ENCODE assay signal across 9 cellular contexts in the genomic region with DNA sequence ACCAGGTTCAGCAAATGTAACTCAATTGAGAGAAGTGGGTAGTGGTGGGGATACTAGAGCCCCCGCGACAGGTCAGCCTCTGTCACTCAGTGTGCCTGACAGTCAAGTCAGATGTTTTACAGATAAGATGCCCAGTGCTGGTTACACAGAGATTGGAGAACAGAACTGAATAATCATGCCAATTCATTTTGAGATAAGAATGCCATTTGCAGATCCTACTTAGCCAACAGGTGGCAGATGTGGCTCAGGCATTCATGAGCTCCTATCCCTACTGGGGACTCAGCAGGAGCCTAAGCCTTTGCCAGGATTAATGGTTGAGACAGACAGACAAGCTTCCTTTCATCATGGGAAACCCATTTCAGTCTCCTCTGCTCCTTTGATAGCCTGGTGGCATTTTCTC.
DNase-seq lines count a peak whose midpoint lies in the region; ATAC-seq and TF ChIP-seq lines count a peak whose summit lies in the region.
"Had no signal": no experiment of that assay in that cellular context is flagged by ENCODE, and none has a peak within 500 bp of the region (broad histone marks: within the 10 kb centered on the region; RNA-seq: fewer than 3 reads in every experiment).

No MANE protein-coding gene starts in this region.

- H3K4me2 ChIP-seq in hepatocyte, result no peak overlapping the region

- peak; percentile 74 for TF ChIP-seq RAD21 in Ishikawa (IDR thresholded peaks at IDR 0.05; ENCODE audit: low read depth)

- no peaks in the 10 kb centered on the region for H3K27me3 ChIP-seq in hepatocyte
- H3K27me3 ChIP-seq: suprapubic skin had no signal

- no peak overlapping the region for H3K4me3 ChIP-seq in hepatocyte
- H3K4me3 ChIP-seq: suprapubic skin had no signal

- TF ChIP-seq CTCF in hepatocyte (IDR thresholded peaks at IDR 0.05; ENCODE audit: poor library complexity), result peak; percentile 20

- no peak for ATAC-seq in stimulated activated naive CD8-positive, alpha-beta T cell treated with anti-CD3 and anti-CD28 coated beads, Interleukin-15, Interleukin-2, amounts not matched to agents 100 U/mL and 50 U/mL, for 24 hours
- no peak for ATAC-seq in HG03097 (IDR thresholded peaks at IDR 0.05; ENCODE audit: low FRiP score, unreplicated experiment)

- H3K9me2 ChIP-seq in hepatocyte (replicated peaks; ENCODE audit: insufficient read depth), result no peaks in the 10 kb centered on the region

- H3K4me1 ChIP-seq in hepatocyte (ENCODE audit: insufficient read depth), result no peaks in the 10 kb centered on the region
- H3K4me1 ChIP-seq: suprapubic skin had no signal

- DNase-seq in COR-L47 (lab: John Stamatoyannopoulos, UW) (peak; percentile 64), SW480 (ENCODE audit: low spot score) (peak; percentile 49), hepatocyte (ENCODE audit: low spot score) (peak; percentile 23), Ammon's horn (ENCODE audit: low spot score) (no peak), SKM-1 treated with dmso at 0.1 percent for 144 hours (lab: John Stamatoyannopoulos, UW; ENCODE audit: unreplicated experiment) (no peak)
- no peak for DNase-seq in stimulated activated naive CD8-positive, alpha-beta T cell treated with anti-CD3 and anti-CD28 coated beads, Interleukin-15, Interleukin-2, amounts not matched to agents 100 U/mL and 50 U/mL, for 24 hours

- no peaks in the 10 kb centered on the region for H3K9me3 ChIP-seq in hepatocyte (ENCODE audit: low read depth)
- H3K9me3 ChIP-seq: suprapubic skin had no signal

- TF ChIP-seq EP300 in Ishikawa (IDR thresholded peaks at IDR 0.05; ENCODE audit: borderline replicate concordance), result no peak

- 40% methylated on average over 2 of the region's 2 CpGs for WGBS in hepatocyte (ENCODE audit: low lambda C conversion rate, missing lambda C conversion rate)

- no peak overlapping the region for H2AFZ ChIP-seq in hepatocyte

- no peak overlapping the region for H3K27ac ChIP-seq in hepatocyte
- H3K27ac ChIP-seq: suprapubic skin had no signal

- H4K20me1 ChIP-seq in hepatocyte (ENCODE audit: insufficient read depth, poor library complexity, severe bottlenecking), result no peaks in the 10 kb centered on the region

- H3K79me2 ChIP-seq in hepatocyte, result no peaks in the 10 kb centered on the region

- H3K36me3 ChIP-seq in hepatocyte (replicated peaks; ENCODE audit: insufficient read depth, low read depth), result no peaks in the 10 kb centered on the region
- H3K36me3 ChIP-seq: suprapubic skin had no signal

TF ChIP-seq in Ishikawa, 13 proteins besides CTCF, POLR2A, EP300 and RAD21:
- TF ChIP-seq, protein P1, sequence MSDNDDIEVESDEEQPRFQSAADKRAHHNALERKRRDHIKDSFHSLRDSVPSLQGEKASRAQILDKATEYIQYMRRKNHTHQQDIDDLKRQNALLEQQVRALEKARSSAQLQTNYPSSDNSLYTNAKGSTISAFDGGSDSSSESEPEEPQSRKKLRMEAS (IDR thresholded peaks at IDR 0.05), result no peak
- no peak for TF ChIP-seq EGR1 (IDR thresholded peaks at IDR 0.05)
- TF ChIP-seq FOXM1 (IDR thresholded peaks at IDR 0.05; ENCODE audit: borderline replicate concordance, low read depth), result no peak
- TF ChIP-seq, protein P2, sequence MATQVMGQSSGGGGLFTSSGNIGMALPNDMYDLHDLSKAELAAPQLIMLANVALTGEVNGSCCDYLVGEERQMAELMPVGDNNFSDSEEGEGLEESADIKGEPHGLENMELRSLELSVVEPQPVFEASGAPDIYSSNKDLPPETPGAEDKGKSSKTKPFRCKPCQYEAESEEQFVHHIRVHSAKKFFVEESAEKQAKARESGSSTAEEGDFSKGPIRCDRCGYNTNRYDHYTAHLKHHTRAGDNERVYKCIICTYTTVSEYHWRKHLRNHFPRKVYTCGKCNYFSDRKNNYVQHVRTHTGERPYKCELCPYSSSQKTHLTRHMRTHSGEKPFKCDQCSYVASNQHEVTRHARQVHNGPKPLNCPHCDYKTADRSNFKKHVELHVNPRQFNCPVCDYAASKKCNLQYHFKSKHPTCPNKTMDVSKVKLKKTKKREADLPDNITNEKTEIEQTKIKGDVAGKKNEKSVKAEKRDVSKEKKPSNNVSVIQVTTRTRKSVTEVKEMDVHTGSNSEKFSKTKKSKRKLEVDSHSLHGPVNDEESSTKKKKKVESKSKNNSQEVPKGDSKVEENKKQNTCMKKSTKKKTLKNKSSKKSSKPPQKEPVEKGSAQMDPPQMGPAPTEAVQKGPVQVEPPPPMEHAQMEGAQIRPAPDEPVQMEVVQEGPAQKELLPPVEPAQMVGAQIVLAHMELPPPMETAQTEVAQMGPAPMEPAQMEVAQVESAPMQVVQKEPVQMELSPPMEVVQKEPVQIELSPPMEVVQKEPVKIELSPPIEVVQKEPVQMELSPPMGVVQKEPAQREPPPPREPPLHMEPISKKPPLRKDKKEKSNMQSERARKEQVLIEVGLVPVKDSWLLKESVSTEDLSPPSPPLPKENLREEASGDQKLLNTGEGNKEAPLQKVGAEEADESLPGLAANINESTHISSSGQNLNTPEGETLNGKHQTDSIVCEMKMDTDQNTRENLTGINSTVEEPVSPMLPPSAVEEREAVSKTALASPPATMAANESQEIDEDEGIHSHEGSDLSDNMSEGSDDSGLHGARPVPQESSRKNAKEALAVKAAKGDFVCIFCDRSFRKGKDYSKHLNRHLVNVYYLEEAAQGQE (IDR thresholded peaks at IDR 0.05; ENCODE audit: low read depth), result no peak
- TF ChIP-seq YY1 (IDR thresholded peaks at IDR 0.05; ENCODE audit: low read depth), result no peak
- TF ChIP-seq, protein P3, sequence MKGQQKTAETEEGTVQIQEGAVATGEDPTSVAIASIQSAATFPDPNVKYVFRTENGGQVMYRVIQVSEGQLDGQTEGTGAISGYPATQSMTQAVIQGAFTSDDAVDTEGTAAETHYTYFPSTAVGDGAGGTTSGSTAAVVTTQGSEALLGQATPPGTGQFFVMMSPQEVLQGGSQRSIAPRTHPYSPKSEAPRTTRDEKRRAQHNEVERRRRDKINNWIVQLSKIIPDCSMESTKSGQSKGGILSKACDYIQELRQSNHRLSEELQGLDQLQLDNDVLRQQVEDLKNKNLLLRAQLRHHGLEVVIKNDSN (IDR thresholded peaks at IDR 0.05), result no peak
- TF ChIP-seq TCF12 (IDR thresholded peaks at IDR 0.05; ENCODE audit: low read depth), result peak; percentile 42; the same call in 1 of the 2 replicates
- TF ChIP-seq TEAD4 (IDR thresholded peaks at IDR 0.05), result no peak
- peak; percentile 69 for TF ChIP-seq NFIC (IDR thresholded peaks at IDR 0.05)
- TF ChIP-seq CREB1 (IDR thresholded peaks at IDR 0.05; ENCODE audit: low read depth), result no peak
- TF ChIP-seq CEBPB (IDR thresholded peaks at IDR 0.05), result no peak

Comparison
In these comparisons a context has a peak if more than half of its experiments do, and no peak if none do; other contexts are left out.
1. DNase-seq: peak in COR-L47 (single experiment), SW480 (single experiment) and hepatocyte (single experiment); none in stimulated activated naive CD8-positive, alpha-beta T cell treated with anti-CD3 and anti-CD28 coated beads, Interleukin-15, Interleukin-2, amounts not matched to agents 100 U/mL and 50 U/mL, for 24 hours (single experiment), Ammon's horn (single experiment) and SKM-1 treated with dmso at 0.1 percent for 144 hours (single experiment).